8 cellular contexts compared by ENCODE assay signal in the genomic region with DNA sequence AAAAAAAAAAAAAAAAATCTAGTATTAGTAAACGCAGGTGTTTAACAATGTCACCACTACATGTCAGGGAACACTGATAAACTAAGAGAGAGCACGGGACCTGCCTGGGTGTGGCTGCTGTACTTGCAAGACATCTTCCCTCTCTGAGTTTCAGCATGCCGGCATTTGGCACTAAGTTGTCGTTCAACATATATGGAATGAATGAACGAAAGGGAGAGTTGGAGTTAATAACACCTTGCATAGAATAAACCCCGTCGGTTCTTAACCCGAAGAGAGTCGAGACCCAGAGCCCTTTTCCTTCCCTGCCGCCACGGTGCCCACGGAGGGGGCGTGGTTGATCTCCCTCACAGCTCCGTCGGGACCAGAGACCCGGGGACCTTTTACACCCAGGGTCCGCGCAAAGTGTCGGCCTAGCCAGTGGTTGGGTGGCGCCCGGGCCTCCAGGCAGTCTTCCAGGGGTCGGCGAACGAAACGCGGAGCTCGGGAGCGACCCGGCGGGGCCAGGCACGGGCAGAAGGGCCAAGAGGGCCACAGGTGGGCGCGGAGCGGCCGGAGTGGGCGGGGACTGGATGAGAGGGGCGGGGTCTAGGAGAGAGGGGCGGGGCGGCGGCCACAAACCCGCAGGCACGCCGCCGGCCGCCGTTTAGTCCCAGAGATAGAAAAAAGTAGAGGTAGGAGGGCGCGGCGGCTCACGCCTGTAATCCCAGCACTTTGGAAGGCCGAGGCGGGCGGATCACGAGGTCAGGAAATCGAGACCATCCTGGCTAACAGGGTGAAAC. TPM values are rescaled to one million over a fixed set of nuclear protein-coding genes. Genes with fewer than 3 reads are reported as not detected.
DNase-seq lines count a peak whose midpoint lies in the region; ATAC-seq and TF ChIP-seq lines count a peak whose summit lies in the region.

No MANE protein-coding gene starts in this region.

- no peak for TF ChIP-seq CTCF in HEK293 (tag by site-specific recombination; IDR thresholded peaks at IDR 0.05)

- peak overlapping the region; percentile 62 for H3K4me3 ChIP-seq in HEK293 (ENCODE audit: low read depth, low read length)

- H3K27ac ChIP-seq in HEK293 (ENCODE audit: extremely low read depth, low read depth, low read length) (no peak overlapping the region), layer of hippocampus (ENCODE audit: low read depth, low read length) (peak overlapping the region; percentile 71)

- DNase-seq in G401 (ENCODE audit: low spot score), result peak; percentile 57
- DNase-seq in NCI-H146 treated with DMSO at 0.1 percent for 48 hours (lab: John Stamatoyannopoulos, UW; ENCODE audit: unreplicated experiment), result peak; percentile 25
- peak; percentile 52 for DNase-seq in cerebellar cortex (ENCODE audit: low spot score)
- DNase-seq in stimulated activated CD4-positive, alpha-beta T cell treated with anti-CD3 and anti-CD28 coated beads, Interleukin-1b, Interleukin-23, amount 100 ng/mL, for 24 hours (ENCODE audit: low read depth in 4 of 4, low spot score in 1 of 4), result peak; percentile 47 to 55 (median 51)
- DNase-seq in NCI-H1105 (lab: John Stamatoyannopoulos, UW), result no peak

- in situ Hi-C loops in G401 (cut with HindIII; ENCODE audit: low sequenced_read_pairs), result no loop called here

- H3K4me1 ChIP-seq in HEK293 (ENCODE audit: control insufficient read depth, insufficient read depth, low read length), result peaks cover 2% of the 10 kb centered on the region; the same call in 1 of the 2 replicates

- POLR2A ChIA-PET in HEK293 (lab: Yijun Ruan, JAX), result interaction anchor here (0.6 to 1.7 kb wide), 12 partner anchors 11 to 242 kb away, joined by 3 to 9 read pairs (median 4); a partner anchor contains a TSS

- peak; percentile 74 for ATAC-seq in activated CD4-positive, CD25-positive, alpha-beta regulatory T cell treated with anti-CD3 and anti-CD28 coated beads, Interleukin-2, amount 50 U/mL, for 24 hours

- H3K36me3 ChIP-seq in HEK293 (ENCODE audit: control insufficient read depth in 2 of 2, insufficient read depth in 1 of 2, low read length in 2 of 2), result peaks cover 7 to 24% of the 10 kb centered on the region in 2 experiments; a peak in 2 of 3 replicates

- no peaks in the 10 kb centered on the region for H3K9me3 ChIP-seq in HEK293 (ENCODE audit: control insufficient read depth, insufficient read depth, low read depth, low read length)

- CTCF ChIA-PET in HEK293 (lab: Yijun Ruan, JAX), result interaction anchor here (0.6 to 1.4 kb wide), 6 partner anchors 16 to 370 kb away, joined by 3 to 4 read pairs (median 3); a partner anchor contains a TSS

- H3K27me3 ChIP-seq in layer of hippocampus (ENCODE audit: control insufficient read depth, insufficient read depth, low read length), result no peaks in the 10 kb centered on the region

TF ChIP-seq in HEK293, 187 proteins besides CTCF, POLR2A, EP300 and RAD21 (continues in another document):
- TF ChIP-seq ZNF768 (tag by site-specific recombination; IDR thresholded peaks at IDR 0.05) (no peak), ZNF19 (tag by site-specific recombination; IDR thresholded peaks at IDR 0.05; ENCODE audit: low read depth) (no peak), ZNF248 (tag by site-specific recombination; IDR thresholded peaks at IDR 0.05) (no peak), KLF16 (tag by site-specific recombination; IDR thresholded peaks at IDR 0.05) (no peak), ZNF133 (tag by site-specific recombination; IDR thresholded peaks at IDR 0.05) (no peak), ZNF211 (tag by site-specific recombination; IDR thresholded peaks at IDR 0.05; ENCODE audit: low read depth) (no peak), ZNF140 (tag by site-specific recombination; IDR thresholded peaks at IDR 0.05) (no peak), SCRT2 (tag by site-specific recombination; IDR thresholded peaks at IDR 0.05) (peak; percentile 98), SCRT1 (tag by site-specific recombination; IDR thresholded peaks at IDR 0.05; ENCODE audit: borderline replicate concordance) (peak; percentile 86), GLI4 (tag by site-specific recombination; IDR thresholded peaks at IDR 0.05) (no peak), TRIM28 (IDR thresholded peaks at IDR 0.05; ENCODE audit: borderline replicate concordance, low read length) (no peak), ZNF610 (tag by site-specific recombination; IDR thresholded peaks at IDR 0.05; ENCODE audit: borderline replicate concordance) (peak; percentile 36; the same call in 1 of the 2 replicates), ZFP3 (tag by site-specific recombination; IDR thresholded peaks at IDR 0.05; ENCODE audit: low read depth) (no peak), KLF7 (tag by site-specific recombination; IDR thresholded peaks at IDR 0.05; ENCODE audit: borderline replicate concordance) (no peak), ZNF157 (tag by site-specific recombination; IDR thresholded peaks at IDR 0.05) (no peak), HOXC10 (CRISPR knock-in tag; IDR thresholded peaks at IDR 0.05) (no peak), ZBTB21 (tag by site-specific recombination; IDR thresholded peaks at IDR 0.05) (no peak)
- TF ChIP-seq, protein P1, sequence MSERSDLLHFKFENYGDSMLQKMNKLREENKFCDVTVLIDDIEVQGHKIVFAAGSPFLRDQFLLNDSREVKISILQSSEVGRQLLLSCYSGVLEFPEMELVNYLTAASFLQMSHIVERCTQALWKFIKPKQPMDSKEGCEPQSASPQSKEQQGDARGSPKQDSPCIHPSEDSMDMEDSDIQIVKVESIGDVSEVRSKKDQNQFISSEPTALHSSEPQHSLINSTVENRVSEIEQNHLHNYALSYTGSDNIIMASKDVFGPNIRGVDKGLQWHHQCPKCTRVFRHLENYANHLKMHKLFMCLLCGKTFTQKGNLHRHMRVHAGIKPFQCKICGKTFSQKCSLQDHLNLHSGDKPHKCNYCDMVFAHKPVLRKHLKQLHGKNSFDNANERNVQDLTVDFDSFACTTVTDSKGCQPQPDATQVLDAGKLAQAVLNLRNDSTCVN (tag by site-specific recombination; optimal IDR thresholded peaks at IDR 0.05), result peak; percentile 61
- TF ChIP-seq, protein P2, sequence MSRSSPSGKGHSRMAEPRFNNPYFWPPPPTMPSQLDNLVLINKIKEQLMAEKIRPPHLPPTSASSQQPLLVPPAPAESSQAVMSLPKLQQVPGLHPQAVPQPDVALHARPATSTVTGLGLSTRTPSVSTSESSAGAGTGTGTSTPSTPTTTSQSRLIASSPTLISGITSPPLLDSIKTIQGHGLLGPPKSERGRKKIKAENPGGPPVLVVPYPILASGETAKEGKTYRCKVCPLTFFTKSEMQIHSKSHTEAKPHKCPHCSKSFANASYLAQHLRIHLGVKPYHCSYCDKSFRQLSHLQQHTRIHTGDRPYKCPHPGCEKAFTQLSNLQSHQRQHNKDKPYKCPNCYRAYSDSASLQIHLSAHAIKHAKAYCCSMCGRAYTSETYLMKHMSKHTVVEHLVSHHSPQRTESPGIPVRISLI (tag by site-specific recombination; IDR thresholded peaks at IDR 0.05), result no peak
- TF ChIP-seq, protein P3, sequence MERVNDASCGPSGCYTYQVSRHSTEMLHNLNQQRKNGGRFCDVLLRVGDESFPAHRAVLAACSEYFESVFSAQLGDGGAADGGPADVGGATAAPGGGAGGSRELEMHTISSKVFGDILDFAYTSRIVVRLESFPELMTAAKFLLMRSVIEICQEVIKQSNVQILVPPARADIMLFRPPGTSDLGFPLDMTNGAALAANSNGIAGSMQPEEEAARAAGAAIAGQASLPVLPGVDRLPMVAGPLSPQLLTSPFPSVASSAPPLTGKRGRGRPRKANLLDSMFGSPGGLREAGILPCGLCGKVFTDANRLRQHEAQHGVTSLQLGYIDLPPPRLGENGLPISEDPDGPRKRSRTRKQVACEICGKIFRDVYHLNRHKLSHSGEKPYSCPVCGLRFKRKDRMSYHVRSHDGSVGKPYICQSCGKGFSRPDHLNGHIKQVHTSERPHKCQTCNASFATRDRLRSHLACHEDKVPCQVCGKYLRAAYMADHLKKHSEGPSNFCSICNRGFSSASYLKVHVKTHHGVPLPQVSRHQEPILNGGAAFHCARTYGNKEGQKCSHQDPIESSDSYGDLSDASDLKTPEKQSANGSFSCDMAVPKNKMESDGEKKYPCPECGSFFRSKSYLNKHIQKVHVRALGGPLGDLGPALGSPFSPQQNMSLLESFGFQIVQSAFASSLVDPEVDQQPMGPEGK (tag by site-specific recombination; IDR thresholded peaks at IDR 0.05), result no peak
- TF ChIP-seq, protein P4, sequence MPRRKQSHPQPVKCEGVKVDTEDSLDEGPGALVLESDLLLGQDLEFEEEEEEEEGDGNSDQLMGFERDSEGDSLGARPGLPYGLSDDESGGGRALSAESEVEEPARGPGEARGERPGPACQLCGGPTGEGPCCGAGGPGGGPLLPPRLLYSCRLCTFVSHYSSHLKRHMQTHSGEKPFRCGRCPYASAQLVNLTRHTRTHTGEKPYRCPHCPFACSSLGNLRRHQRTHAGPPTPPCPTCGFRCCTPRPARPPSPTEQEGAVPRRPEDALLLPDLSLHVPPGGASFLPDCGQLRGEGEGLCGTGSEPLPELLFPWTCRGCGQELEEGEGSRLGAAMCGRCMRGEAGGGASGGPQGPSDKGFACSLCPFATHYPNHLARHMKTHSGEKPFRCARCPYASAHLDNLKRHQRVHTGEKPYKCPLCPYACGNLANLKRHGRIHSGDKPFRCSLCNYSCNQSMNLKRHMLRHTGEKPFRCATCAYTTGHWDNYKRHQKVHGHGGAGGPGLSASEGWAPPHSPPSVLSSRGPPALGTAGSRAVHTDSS (tag by site-specific recombination; IDR thresholded peaks at IDR 0.05), result no peak
- TF ChIP-seq, protein P5, sequence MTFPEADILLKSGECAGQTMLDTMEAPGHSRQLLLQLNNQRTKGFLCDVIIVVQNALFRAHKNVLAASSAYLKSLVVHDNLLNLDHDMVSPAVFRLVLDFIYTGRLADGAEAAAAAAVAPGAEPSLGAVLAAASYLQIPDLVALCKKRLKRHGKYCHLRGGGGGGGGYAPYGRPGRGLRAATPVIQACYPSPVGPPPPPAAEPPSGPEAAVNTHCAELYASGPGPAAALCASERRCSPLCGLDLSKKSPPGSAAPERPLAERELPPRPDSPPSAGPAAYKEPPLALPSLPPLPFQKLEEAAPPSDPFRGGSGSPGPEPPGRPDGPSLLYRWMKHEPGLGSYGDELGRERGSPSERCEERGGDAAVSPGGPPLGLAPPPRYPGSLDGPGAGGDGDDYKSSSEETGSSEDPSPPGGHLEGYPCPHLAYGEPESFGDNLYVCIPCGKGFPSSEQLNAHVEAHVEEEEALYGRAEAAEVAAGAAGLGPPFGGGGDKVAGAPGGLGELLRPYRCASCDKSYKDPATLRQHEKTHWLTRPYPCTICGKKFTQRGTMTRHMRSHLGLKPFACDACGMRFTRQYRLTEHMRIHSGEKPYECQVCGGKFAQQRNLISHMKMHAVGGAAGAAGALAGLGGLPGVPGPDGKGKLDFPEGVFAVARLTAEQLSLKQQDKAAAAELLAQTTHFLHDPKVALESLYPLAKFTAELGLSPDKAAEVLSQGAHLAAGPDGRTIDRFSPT (tag by site-specific recombination; IDR thresholded peaks at IDR 0.05), result peak; percentile 79

RNA-seq across cellular contexts. Expression of a gene that starts 0.8 kb away (rescaled TPM):
- total RNA-seq in G401 (2014; rRNA removed; shearing (Covaris generic)), result 144 and 147 TPM in 2 replicates

RNA-seq across cellular contexts. Expression of a gene that starts 25.1 kb away (rescaled TPM):
- total RNA-seq in G401 (2014; rRNA removed; shearing (Covaris generic)), result 102 and 126 TPM in 2 replicates
